ENCODE assay signal across 8 cellular contexts in genomic region chr21:46297311-46298082, GRCh38. TPM values are rescaled to one million over a fixed set of nuclear protein-coding genes. Genes with fewer than 3 reads are reported as not detected.
DNase-seq lines count a peak whose midpoint lies in the region; ATAC-seq and TF ChIP-seq lines count a peak whose summit lies in the region.

No MANE protein-coding gene starts in this region.

- no peak for TF ChIP-seq POLR2A in uterus (IDR thresholded peaks at IDR 0.05)
- no peak for TF ChIP-seq POLR2A in GM18505 (IDR thresholded peaks at IDR 0.05; ENCODE audit: borderline replicate concordance, extremely low read depth, insufficient read depth, insufficient read length)
- no peak for TF ChIP-seq POLR2A in adrenal gland (IDR thresholded peaks at IDR 0.05)

- no peaks in the 10 kb centered on the region for H3K9me3 ChIP-seq in uterus
- H3K9me3 ChIP-seq in adrenal gland (replicated peaks in 1 of 3): no peaks in the 10 kb centered on the region

- TF ChIP-seq CTCF in mesothelial cell of epicardium (IDR thresholded peaks at IDR 0.05; ENCODE audit: unreplicated experiment) (no peak), uterus (IDR thresholded peaks at IDR 0.05) (no peak), adrenal gland (IDR thresholded peaks at IDR 0.05) (no peak)

- WGBS in adrenal gland, 4 donors: 8 to 14% (median 12%) methylated on average over 38 to 77 of the region's 77 CpGs

- H3K4me1 ChIP-seq in uterus (peaks cover 0 to 14% of the 10 kb centered on the region in 2 donors), adrenal gland (replicated peaks in 1 of 2) (no peaks in the 10 kb centered on the region)

- H3K27me3 Mint-ChIP-seq in activated naive CD4-positive, alpha-beta T cell treated with anti-CD3 and anti-CD28 coated beads for 36 hours (ENCODE audit: low read depth): no peaks in the 10 kb centered on the region
- peaks cover 0 to 8% of the 10 kb centered on the region in 2 donors for H3K27me3 Mint-ChIP-seq in effector memory CD8-positive, alpha-beta T cell
- H3K27me3 Mint-ChIP-seq in mesothelial cell of epicardium (ENCODE audit: low read depth): no peaks in the 10 kb centered on the region

- H3K36me3 ChIP-seq in uterus (no peaks in the 10 kb centered on the region), adrenal gland (replicated peaks in 1 of 2) (no peaks in the 10 kb centered on the region)

- H3K4me3 ChIP-seq in uterus: peak overlapping the region; percentile 36
- peak overlapping the region in 2 of 4 donors; percentile 28 to 42 for H3K4me3 ChIP-seq in adrenal gland

- ATAC-seq in effector memory CD8-positive, alpha-beta T cell (replicated peaks): peak; percentile 26
- no peak for ATAC-seq in GM18505 (IDR thresholded peaks at IDR 0.05; ENCODE audit: unreplicated experiment)

- H3K27me3 ChIP-seq in uterus (no peaks in the 10 kb centered on the region), adrenal gland (no peaks in the 10 kb centered on the region)

- H3K36me3 Mint-ChIP-seq in activated naive CD4-positive, alpha-beta T cell treated with anti-CD3 and anti-CD28 coated beads for 36 hours (ENCODE audit: low read depth): peaks cover 13% of the 10 kb centered on the region
- H3K36me3 Mint-ChIP-seq in effector memory CD8-positive, alpha-beta T cell (ENCODE audit: insufficient read depth): peaks cover 7% of the 10 kb centered on the region
- H3K36me3 Mint-ChIP-seq in mesothelial cell of epicardium: peaks cover 17% of the 10 kb centered on the region

- peak; percentile 22 for DNase-seq in activated naive CD4-positive, alpha-beta T cell treated with anti-CD3 and anti-CD28 coated beads for 36 hours
- DNase-seq in activated naive CD4-positive, alpha-beta T cell treated with anti-CD3 and anti-CD28 coated beads, Interleukin-2, amount 50 U/mL, for 16 hours: no peak
- DNase-seq in effector memory CD8-positive, alpha-beta T cell: no peak
- DNase-seq in mesothelial cell of epicardium (ENCODE audit: low spot score in 2 of 2, unreplicated experiment in 2 of 2) (no peak), uterus (peak in 1 of 2 donors; percentile 32), adrenal gland (no peak), A172 (ENCODE audit: low spot score) (no peak)

- intact Hi-C loops in activated naive CD4-positive, alpha-beta T cell treated with anti-CD3 and anti-CD28 coated beads for 36 hours (cut with micrococcal nuclease): loop anchor here (2.0 kb wide), 1 partner anchor 25 kb away; the partner anchor contains the start of gene C21orf58
- intact Hi-C loops in uterus (cut with DNase I; ENCODE audit: low total_unique reads) (no loop called here), adrenal gland (cut with DNase I) (no loop called here)

- H3K4me1 Mint-ChIP-seq in activated naive CD4-positive, alpha-beta T cell treated with anti-CD3 and anti-CD28 coated beads for 36 hours (ENCODE audit: low read depth): peaks cover 18% of the 10 kb centered on the region
- peaks cover 0 to 7% of the 10 kb centered on the region in 2 donors for H3K4me1 Mint-ChIP-seq in effector memory CD8-positive, alpha-beta T cell (ENCODE audit: low read depth in 2 of 2)
- peaks cover 5% of the 10 kb centered on the region for H3K4me1 Mint-ChIP-seq in mesothelial cell of epicardium

- H3K27ac ChIP-seq in uterus: peak overlapping the region; percentile 29 to 57
- H3K27ac ChIP-seq in adrenal gland: peak overlapping the region in 2 of 5 donors; percentile 40 to 52

- peak overlapping the region; percentile 60 for H3K4me3 Mint-ChIP-seq in activated naive CD4-positive, alpha-beta T cell treated with anti-CD3 and anti-CD28 coated beads for 36 hours
- H3K4me3 Mint-ChIP-seq in effector memory CD8-positive, alpha-beta T cell: peak overlapping the region; percentile 58 to 73
- peak overlapping the region; percentile 59 for H3K4me3 Mint-ChIP-seq in mesothelial cell of epicardium

- no peaks in the 10 kb centered on the region for H3K9me3 Mint-ChIP-seq in activated naive CD4-positive, alpha-beta T cell treated with anti-CD3 and anti-CD28 coated beads for 36 hours
- H3K9me3 Mint-ChIP-seq in effector memory CD8-positive, alpha-beta T cell: no peaks in the 10 kb centered on the region
- no peaks in the 10 kb centered on the region for H3K9me3 Mint-ChIP-seq in mesothelial cell of epicardium

- H3K27ac Mint-ChIP-seq in activated naive CD4-positive, alpha-beta T cell treated with anti-CD3 and anti-CD28 coated beads for 36 hours: no peak overlapping the region
- no peak overlapping the region for H3K27ac Mint-ChIP-seq in effector memory CD8-positive, alpha-beta T cell
- H3K27ac Mint-ChIP-seq in mesothelial cell of epicardium: no peak overlapping the region

- CTCF ChIA-PET in activated naive CD4-positive, alpha-beta T cell treated with anti-CD3 and anti-CD28 coated beads for 36 hours (lab: Charles Lee): no interaction called here

RNA-seq across cellular contexts. Expression of gene YBEY, which starts 11.4 kb away (rescaled TPM):
- 10 to 100 TPM in 1 of 2 experiments, 1 to 10 TPM in 1; 9.9 to 11.0 TPM for total RNA-seq in activated naive CD4-positive, alpha-beta T cell treated with anti-CD3 and anti-CD28 coated beads for 36 hours
- total RNA-seq in mesothelial cell of epicardium (17.2 to 18.4 TPM (median 17.7 TPM) in 3 replicates), uterus (10 to 100 TPM in 3 of 4 donors, 1 to 10 TPM in 1; 2.9 to 78.6 (median 13.0) TPM), adrenal gland (10 to 100 TPM in 6 of 8 donors, 1 to 10 TPM in 2; 4.0 to 17.5 (median 14.8) TPM)
- 10 to 100 TPM; 16.4 to 46.0 (median 24.8) TPM for polyA plus RNA-seq in adrenal gland
- total RNA-seq in A172 (2014; rRNA removed; shearing (Covaris generic)): 13.7 and 25.5 TPM in 2 replicates

RNA-seq across cellular contexts. Expression of gene MCM3AP, which starts 12.1 kb away (rescaled TPM):
- total RNA-seq in activated naive CD4-positive, alpha-beta T cell treated with anti-CD3 and anti-CD28 coated beads for 36 hours: 10 to 100 TPM; 86.7 to 89.8 TPM
- total RNA-seq in mesothelial cell of epicardium (138 to 150 TPM (median 139 TPM) in 3 replicates), uterus (100 to 1,000 TPM in 2 of 4 donors, 10 to 100 TPM in 2; 24.1 to 128 (median 93.2) TPM), adrenal gland (10 to 100 TPM; 61.0 to 88.4 (median 72.3) TPM)
- polyA plus RNA-seq in adrenal gland: 10 to 100 TPM; 34.8 to 89.4 (median 71.3) TPM
- total RNA-seq in A172 (2014; rRNA removed; shearing (Covaris generic)): 57.6 and 61.7 TPM in 2 replicates

RNA-seq across cellular contexts. Expression of gene C21orf58, which starts 26.2 kb away (rescaled TPM):
- total RNA-seq in activated naive CD4-positive, alpha-beta T cell treated with anti-CD3 and anti-CD28 coated beads for 36 hours: 10 to 100 TPM; 23.9 to 24.2 TPM
- total RNA-seq in mesothelial cell of epicardium (20.0 to 20.7 TPM (median 20.7 TPM) in 3 replicates), uterus (1 to 10 TPM in 3 of 4 donors, under 1 TPM in 1; 0.88 to 9.4 (median 5.6) TPM), adrenal gland (1 to 10 TPM; 1.1 to 5.4 (median 2.2) TPM)
- 10 to 100 TPM in 1 of 3 donors, 1 to 10 TPM in 1, under 1 TPM in 1; 0.46 to 15.0 (median 2.9) TPM for polyA plus RNA-seq in adrenal gland
- 7.8 and 8.9 TPM in 2 replicates for total RNA-seq in A172 (2014; rRNA removed; shearing (Covaris generic))

RNA-seq across cellular contexts. Expression of gene PCNT, which starts 26.5 kb away (rescaled TPM):
- 10 to 100 TPM; 42.1 to 42.7 TPM for total RNA-seq in activated naive CD4-positive, alpha-beta T cell treated with anti-CD3 and anti-CD28 coated beads for 36 hours
- 32.6 to 42.4 TPM (median 41.8 TPM) in 3 replicates for total RNA-seq in mesothelial cell of epicardium
- total RNA-seq in uterus: 10 to 100 TPM in 2 of 4 donors, 1 to 10 TPM in 2; 6.2 to 29.7 (median 17.1) TPM
- total RNA-seq in adrenal gland: 10 to 100 TPM; 27.2 to 46.6 (median 33.7) TPM
- polyA plus RNA-seq in adrenal gland: 10 to 100 TPM; 14.0 to 27.3 (median 21.4) TPM
- 20.1 and 20.5 TPM in 2 replicates for total RNA-seq in A172 (2014; rRNA removed; shearing (Covaris generic))
